1 cellular context compared by ENCODE assay signal in the genomic region with DNA sequence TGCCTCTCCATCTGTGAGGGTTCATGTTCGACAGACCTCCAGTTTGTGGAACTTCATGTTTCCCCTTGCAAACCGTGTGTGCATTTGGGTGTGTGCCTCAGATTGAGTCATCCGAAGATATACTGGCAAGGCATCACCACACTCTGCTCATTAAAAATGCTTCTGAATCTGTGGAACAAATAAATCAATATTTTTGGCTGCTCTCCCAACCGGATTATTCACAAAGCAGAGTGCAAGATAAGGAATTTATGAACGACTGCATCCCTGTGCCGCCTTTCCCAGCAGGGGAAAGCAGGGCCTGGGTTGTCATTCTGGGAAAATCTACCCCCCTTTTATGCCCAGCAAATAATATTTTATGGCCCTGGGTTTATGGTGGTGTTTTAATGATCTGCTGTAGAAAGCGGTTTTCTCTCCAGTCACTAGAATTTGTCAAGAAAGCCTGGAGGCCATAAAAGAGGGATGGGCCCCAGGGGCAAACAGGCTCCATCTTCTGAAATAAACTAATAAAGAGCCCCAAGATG.
TF ChIP-seq lines count a peak whose summit lies in the region.

No MANE protein-coding gene starts in this region.

TF ChIP-seq in H1, 55 proteins besides CTCF, POLR2A, EP300 and RAD21:
- TF ChIP-seq TCF12 (IDR thresholded peaks at IDR 0.05; ENCODE audit: low read depth, low read length) (no peak), SUZ12 (IDR thresholded peaks at IDR 0.05; ENCODE audit: low read length) (no peak), KDM5A (IDR thresholded peaks at IDR 0.05; ENCODE audit: low read length) (no peak), FOSL1 (IDR thresholded peaks at IDR 0.05; ENCODE audit: insufficient read depth, low read depth, low read length) (no peak), SIRT6 (IDR thresholded peaks at IDR 0.05; ENCODE audit: low read length) (no peak), TAF7 (optimal IDR thresholded peaks at IDR 0.05; ENCODE audit: borderline replicate concordance, low read depth, low read length) (no peak), PHF8 (conservative IDR thresholded peaks at IDR 0.05; ENCODE audit: low read depth, low read length) (no peak), E2F6 (IDR thresholded peaks at IDR 0.05) (no peak), BRCA1 (IDR thresholded peaks at IDR 0.05; ENCODE audit: low read depth, low read length) (no peak), RXRA (IDR thresholded peaks at IDR 0.05; ENCODE audit: insufficient read depth, low read depth, low read length) (no peak)
